ENCODE assay signal across 8 cellular contexts in genomic region chr6:24283043-24283985, GRCh38.
DNase-seq lines count a peak whose midpoint lies in the region; ATAC-seq, FAIRE-seq and TF ChIP-seq lines count a peak whose summit lies in the region.

No MANE protein-coding gene starts in this region.

- no peaks in the 10 kb centered on the region for H3K36me3 ChIP-seq in SU-DHL-6 (ENCODE audit: low read length)
- no peaks in the 10 kb centered on the region for H3K36me3 ChIP-seq in keratinocyte (ENCODE audit: control insufficient read depth in 2 of 2, extremely low read depth in 1 of 2, insufficient read depth in 2 of 2, low read length in 2 of 2)

- ATAC-seq in GM18520 (IDR thresholded peaks at IDR 0.05; ENCODE audit: unreplicated experiment) (peak; percentile 43), HG02981 (IDR thresholded peaks at IDR 0.05; ENCODE audit: unreplicated experiment) (peak; percentile 88)

- H3K27ac ChIP-seq in SU-DHL-6 (ENCODE audit: low read depth, low read length): no peak overlapping the region
- no peak overlapping the region for H3K27ac ChIP-seq in keratinocyte (ENCODE audit: control insufficient read depth, insufficient read depth, low read length)

- peak; percentile 57 for FAIRE-seq in keratinocyte (lab: Jason Lieb, UNC)

- H4K20me1 ChIP-seq in SU-DHL-6 (ENCODE audit: low read depth, low read length): no peaks in the 10 kb centered on the region
- no peaks in the 10 kb centered on the region for H4K20me1 ChIP-seq in keratinocyte (ENCODE audit: control insufficient read depth, extremely low read depth, insufficient read depth, low read length)

- H3K4me3 ChIP-seq in SU-DHL-6 (ENCODE audit: insufficient read depth, low read length, poor library complexity, severe bottlenecking): no peak overlapping the region
- H3K4me3 ChIP-seq in keratinocyte (ENCODE audit: control insufficient read depth in 2 of 3, extremely low read depth in 1 of 3, insufficient read depth in 2 of 3, low read depth in 1 of 3, low read length in 3 of 3): peak overlapping the region in 1 of 3 experiments; percentile 26

- no peaks in the 10 kb centered on the region for H3K9me1 ChIP-seq in keratinocyte (ENCODE audit: control insufficient read depth, extremely low read depth, insufficient read depth, low read length)

- H3F3A ChIP-seq in SU-DHL-6 (ENCODE audit: insufficient read depth): no peaks in the 10 kb centered on the region

- no peaks in the 10 kb centered on the region for H3K9me3 ChIP-seq in SU-DHL-6 (ENCODE audit: insufficient read depth, low read length)
- no peaks in the 10 kb centered on the region for H3K9me3 ChIP-seq in keratinocyte (ENCODE audit: control insufficient read depth, low read depth, low read length)

- peak; percentile 84 for DNase-seq in AG20443 (ENCODE audit: low spot score)
- peak; percentile 67 for DNase-seq in NCI-H1436 treated with DMSO at 0.1 percent for 48 hours (lab: John Stamatoyannopoulos, UW)
- DNase-seq in cerebellar cortex (ENCODE audit: low spot score): peak; percentile 48
- peak; percentile 35 for DNase-seq in keratinocyte (ENCODE audit: low read depth, low spot score)
- peak; percentile 34 to 40 for DNase-seq in stimulated activated CD4-positive, alpha-beta T cell treated with anti-CD3 and anti-CD28 coated beads, Interleukin-2, amount 100 ng/mL, for 24 hours

- no peak overlapping the region for H2AFZ ChIP-seq in SU-DHL-6 (ENCODE audit: low read depth, low read length, severe bottlenecking)
- H2AFZ ChIP-seq in keratinocyte (ENCODE audit: control insufficient read depth, low read length): peak overlapping the region; percentile 20

- TF ChIP-seq CTCF in SU-DHL-6 (IDR thresholded peaks at IDR 0.05; ENCODE audit: insufficient read depth, low read length, poor library complexity, severe bottlenecking): peak; percentile 96
- TF ChIP-seq CTCF in keratinocyte (optimal IDR thresholded peaks at IDR 0.05 in 1 of 3, IDR thresholded peaks at IDR 0.05 in 1 of 3, conservative IDR thresholded peaks at IDR 0.05 in 1 of 3; ENCODE audit: extremely low read depth in 1 of 3, insufficient read depth in 2 of 3, low read length in 3 of 3): peak; percentile 85 to 89 (median 88)

- H3K27me3 ChIP-seq in SU-DHL-6 (ENCODE audit: low read length): no peaks in the 10 kb centered on the region
- H3K27me3 ChIP-seq in keratinocyte (ENCODE audit: control insufficient read depth, extremely low read depth, insufficient read depth, low read length): no peaks in the 10 kb centered on the region

- H3K4me2 ChIP-seq in SU-DHL-6 (ENCODE audit: low read depth, low read length, poor library complexity, severe bottlenecking) (peak overlapping the region; percentile 8), keratinocyte (ENCODE audit: control insufficient read depth, extremely low read depth, insufficient read depth, low read depth, low read length) (peak overlapping the region; percentile 69)

- H3K79me2 ChIP-seq in SU-DHL-6 (ENCODE audit: insufficient read depth, low read length) (no peaks in the 10 kb centered on the region), keratinocyte (ENCODE audit: control insufficient read depth, insufficient read depth, low read length) (no peaks in the 10 kb centered on the region)

- dilution Hi-C loops in keratinocyte (cut with MboI; ENCODE audit: extremely low pct_ligation_motif_present, low sequenced_read_pairs): loop anchor here (25.0 kb wide), 1 partner anchor 104 kb away; no protein-coding TSS in a partner anchor

- H3K9ac ChIP-seq in SU-DHL-6 (ENCODE audit: low read length) (no peak overlapping the region), keratinocyte (ENCODE audit: control insufficient read depth, extremely low read depth, insufficient read depth, low read length) (no peak overlapping the region)

- peaks cover 4% of the 10 kb centered on the region for H3K4me1 ChIP-seq in keratinocyte (ENCODE audit: control insufficient read depth, extremely low read depth, insufficient read depth, low read length)

- no peaks in the 10 kb centered on the region for H3K9me2 ChIP-seq in SU-DHL-6 (replicated peaks; ENCODE audit: insufficient read depth, low read length)
